In genomic region chr2:46065152-46065551, GRCh38 we compare ENCODE assay signal across 16 cellular contexts.
"Had no signal": no experiment of that assay in that cellular context is flagged by ENCODE, and none has a peak within 500 bp of the region (broad histone marks: within the 10 kb centered on the region; RNA-seq: fewer than 3 reads in every experiment).

No MANE protein-coding gene starts in this region.

- H3K4me3 ChIP-seq: ascending aorta, coronary artery, esophagus muscularis mucosa, skin epidermis, tibial artery had no signal

- H3K27me3 ChIP-seq: ascending aorta, esophagus muscularis mucosa, neutrophil, tibial artery had no signal

- H3K9me3 ChIP-seq: ascending aorta, esophagus muscularis mucosa, neutrophil, tibial artery had no signal

- H3K27ac ChIP-seq: ascending aorta, coronary artery, neutrophil, skin epidermis, tibial artery had no signal

- ATAC-seq: naive thymus-derived CD8-positive, alpha-beta T cell had no signal

- H3K36me3 ChIP-seq: ascending aorta, neutrophil, tibial artery had no signal

- DNase-seq: activated CD4-positive, alpha-beta T cell treated with anti-CD3 and anti-CD28 coated beads for 1 hour; activated CD4-positive, alpha-beta T cell treated with anti-CD3 and anti-CD28 coated beads, Interleukin-2, amount 50 U/mL, for 4 hours; activated naive CD4-positive, alpha-beta T cell; activated T-cell treated with anti-CD3 and anti-CD28 coated beads for 4 hours; foreskin melanocyte; islet precursor cell; naive thymus-derived CD8-positive, alpha-beta T cell; posterior cingulate gyrus; stimulated activated CD4-positive, alpha-beta T cell treated with anti-CD3 and anti-CD28 coated beads, Interleukin-4, amount 100 ng/mL, for 24 hours; stimulated activated naive CD4-positive, alpha-beta T cell; tibial artery had no signal
